In genomic region chr7:75602831-75603230, GRCh38 we compare ENCODE assay signal across 6 cellular contexts.
A peak's percentile ranks its signal among the peaks of the same experiment; 100 is the strongest.
DNase-seq lines count a peak whose midpoint lies in the region; ATAC-seq, FAIRE-seq and TF ChIP-seq lines count a peak whose summit lies in the region.
"Not testable (repeated sequence)": the region's sequence is repeated elsewhere in the genome, so short reads cannot be mapped to it uniquely, and the experiment has no call there.

No MANE protein-coding gene starts in this region.

- H3K27ac Mint-ChIP-seq in WTC11 (peak overlapping the region; percentile 83; the same call in 1 of the 2 replicates), nephron progenitor cell (peak overlapping the region; percentile 18)
- H3K27ac Mint-ChIP-seq in MCF 10A (ENCODE audit: low read depth, unreplicated experiment) = not testable (repeated sequence)

- not testable (repeated sequence) for FAIRE-seq in RCC 7860 (lab: Jason Lieb, UNC)

- H3K27me3 Mint-ChIP-seq in WTC11 (ENCODE audit: low read depth); MCF 10A (ENCODE audit: insufficient read depth, unreplicated experiment); nephron progenitor cell (ENCODE audit: low read depth, poor library complexity): not testable (repeated sequence)

- not testable (repeated sequence) for H3K4me2 ChIP-seq in HCT116 (ENCODE audit: low read length)

- DNase-seq in ELR (ENCODE audit: low read depth) (peak; percentile 76), RCC 7860 (ENCODE audit: low spot score) (peak; percentile 25), MCF 10A (ENCODE audit: unreplicated experiment) (peak; percentile 5)
- not testable (repeated sequence) for DNase-seq in HCT116 (ENCODE audit: low read depth, low spot score); WTC11 (ENCODE audit: low spot score); nephron progenitor cell

- RAD21 ChIA-PET in HCT116 (lab: Charles Lee; ENCODE audit: low non-redundant PET in 1 of 2, low total read pairs in 2 of 2, uncharacterized antibody in 2 of 2, unreplicated experiment in 2 of 2) = not testable (repeated sequence)

- H3K9me3 Mint-ChIP-seq in WTC11; MCF 10A (ENCODE audit: unreplicated experiment); nephron progenitor cell: not testable (repeated sequence)

- intact Hi-C loops in HCT116 (cut with micrococcal nuclease); MCF 10A (cut with micrococcal nuclease): not testable (repeated sequence)

- peak; percentile 47; the same call in 1 of the 2 replicates for ATAC-seq in HCT116
- ATAC-seq in WTC11 = not testable (repeated sequence)

- not testable (repeated sequence) for TF ChIP-seq RAD21 in HCT116 (IDR thresholded peaks at IDR 0.05; ENCODE audit: low read depth)

- POLR2A ChIA-PET in HCT116 (lab: Charles Lee); WTC11 (lab: Charles Lee); MCF 10A (lab: Yijun Ruan, JAX): not testable (repeated sequence)

- not testable (repeated sequence) for H3K9ac ChIP-seq in HCT116 (ENCODE audit: low read length)

- not testable (repeated sequence) for H3K9me2 ChIP-seq in HCT116 (ENCODE audit: insufficient read depth)

- not testable (repeated sequence) for H3K4me3 ChIP-seq in HCT116 (replicated peaks in 1 of 2; ENCODE audit: low read depth in 1 of 2, low read length in 2 of 2)

- H4K20me1 ChIP-seq in HCT116 (ENCODE audit: insufficient read depth) = not testable (repeated sequence)

- TF ChIP-seq POLR2A in HCT116 (IDR thresholded peaks at IDR 0.05; ENCODE audit: borderline replicate concordance, extremely low read depth, insufficient read depth, insufficient read length) = not testable (repeated sequence)

- H2AFZ ChIP-seq in HCT116 (ENCODE audit: low read depth, low read length, poor library complexity, severe bottlenecking) = not testable (repeated sequence)

- not testable (repeated sequence) for H3K79me2 ChIP-seq in HCT116 (ENCODE audit: insufficient read depth, low read length)

- H3K27ac ChIP-seq in HCT116 (ENCODE audit: low read depth, low read length) = not testable (repeated sequence)

- CTCF ChIA-PET in HCT116 (lab: Charles Lee) = not testable (repeated sequence)
- CTCF ChIA-PET in WTC11 (lab: Charles Lee) (interaction anchor here (0.7 kb wide), 1 partner anchor 132 kb away, joined by 3 read pairs; no protein-coding TSS in a partner anchor), MCF 10A (lab: Yijun Ruan, JAX) (interaction anchor here (0.6 to 0.8 kb wide), 2 partner anchors 19 to 510 kb away, joined by 3 read pairs; no protein-coding TSS in a partner anchor)

- not testable (repeated sequence) for BruUV-seq in HCT116 (replicated peaks; lab: Mats Ljungman, UMichigan); MCF 10A (replicated peaks; lab: Mats Ljungman, UMichigan)

- H3K27me3 ChIP-seq in HCT116 (ENCODE audit: insufficient read depth, low read length) = not testable (repeated sequence)

- not testable (repeated sequence) for H3K36me3 ChIP-seq in HCT116 (ENCODE audit: control insufficient read depth in 1 of 2, insufficient read depth in 2 of 2, low read length in 2 of 2)

- H3K4me1 Mint-ChIP-seq in WTC11 (peaks cover 37% of the 10 kb centered on the region), nephron progenitor cell (peaks cover 22% of the 10 kb centered on the region)
- H3K4me1 Mint-ChIP-seq in MCF 10A (ENCODE audit: insufficient read depth, unreplicated experiment) = not testable (repeated sequence)

- TF ChIP-seq CTCF in HCT116 (IDR thresholded peaks at IDR 0.05 in 2 of 3, conservative IDR thresholded peaks at IDR 0.05 in 1 of 3; ENCODE audit: borderline replicate concordance in 1 of 3, insufficient read depth in 1 of 3, low read depth in 2 of 3, low read length in 2 of 3); WTC11 (IDR thresholded peaks at IDR 0.05); MCF 10A (IDR thresholded peaks at IDR 0.05; ENCODE audit: unreplicated experiment); nephron progenitor cell (IDR thresholded peaks at IDR 0.05): not testable (repeated sequence)

- not testable (repeated sequence) for H3K4me3 Mint-ChIP-seq in WTC11; MCF 10A (ENCODE audit: unreplicated experiment); nephron progenitor cell

- H3K4me1 ChIP-seq in HCT116 (ENCODE audit: control insufficient read depth in 1 of 2, insufficient read depth in 2 of 2, low read length in 2 of 2) = peaks cover 0 to 11% of the 10 kb centered on the region in 2 experiments; a peak in 2 of 4 replicates

- H3K9me3 ChIP-seq in HCT116 (ENCODE audit: control insufficient read depth in 1 of 2, insufficient read depth in 1 of 2, low read depth in 1 of 2, low read length in 2 of 2) = not testable (repeated sequence)

- H3K36me3 Mint-ChIP-seq in WTC11 (peaks cover 16% of the 10 kb centered on the region), nephron progenitor cell (ENCODE audit: low read depth) (peaks cover 13% of the 10 kb centered on the region)
- H3K36me3 Mint-ChIP-seq in MCF 10A (ENCODE audit: insufficient read depth, unreplicated experiment) = not testable (repeated sequence)
